ENCODE assay signal across 1 cellular context in the genomic region with DNA sequence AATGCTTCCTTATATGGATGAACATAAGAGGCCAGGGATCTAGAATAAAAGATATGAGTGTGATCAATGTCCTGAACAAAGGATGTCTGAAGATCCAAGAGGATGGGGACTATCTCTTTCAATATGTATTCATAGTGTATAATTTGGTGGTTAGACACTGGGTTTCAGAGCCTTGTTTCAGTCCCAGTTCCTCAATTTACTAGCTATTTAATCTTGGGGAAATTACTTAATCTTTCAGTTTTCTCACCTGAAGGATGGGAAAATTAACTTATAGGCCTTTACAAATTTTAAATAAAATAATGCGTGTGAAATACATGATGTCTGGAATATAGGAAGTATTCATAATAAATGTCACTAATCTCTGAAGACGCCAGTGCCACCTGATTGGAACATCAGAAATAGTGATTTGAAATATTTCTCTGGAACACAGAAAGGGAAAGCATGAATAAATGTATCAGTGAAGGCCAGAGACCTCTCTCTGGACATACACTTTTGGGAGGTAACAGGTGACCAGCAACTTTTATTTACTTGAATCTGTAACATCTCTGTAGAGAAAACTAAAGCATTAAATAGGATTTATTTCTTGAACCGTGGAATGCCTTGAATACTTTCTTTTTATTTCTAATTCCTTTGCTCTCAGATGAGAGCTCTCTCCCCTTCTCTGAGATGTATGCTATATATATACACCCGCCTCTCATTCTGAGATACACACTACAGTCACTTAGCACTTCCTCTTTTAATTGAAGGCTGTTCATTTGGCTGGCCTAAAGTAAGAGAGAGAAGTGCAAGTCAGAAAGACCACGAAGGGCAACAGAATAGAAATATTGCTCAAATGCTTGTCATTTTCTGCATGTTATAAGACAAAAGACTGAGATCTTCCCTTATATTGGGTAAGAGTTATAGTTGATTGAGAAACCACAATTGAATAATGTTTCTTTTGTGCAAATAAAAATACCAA.
TF ChIP-seq lines count a peak whose summit lies in the region.

No MANE protein-coding gene starts in this region.

TF ChIP-seq in K562, 482 proteins besides CTCF, POLR2A, EP300 and RAD21 (continued from another document):
- TF ChIP-seq MBD2 (IDR thresholded peaks at IDR 0.05; ENCODE audit: borderline replicate concordance, low read depth) (no peak), SMARCE1 (IDR thresholded peaks at IDR 0.05) (no peak), SAP30 (IDR thresholded peaks at IDR 0.05; ENCODE audit: borderline replicate concordance, insufficient read depth, low read depth, low read length, poor library complexity, severe bottlenecking) (no peak), TCF7L2 (IDR thresholded peaks at IDR 0.05; ENCODE audit: low read depth, low read length) (no peak), ZBTB26 (CRISPR knock-in tag; IDR thresholded peaks at IDR 0.05) (no peak), ZNF592 (IDR thresholded peaks at IDR 0.05) (peak; percentile 18; the same call in 1 of the 2 replicates), PHB2 (IDR thresholded peaks at IDR 0.05; ENCODE audit: low read depth) (no peak), SPI1 (IDR thresholded peaks at IDR 0.05; ENCODE audit: borderline replicate concordance, low read depth, low read length) (peak; percentile 99), ZNF347 (CRISPR knock-in tag; IDR thresholded peaks at IDR 0.05; ENCODE audit: low read depth) (no peak), KHSRP (IDR thresholded peaks at IDR 0.05) (no peak), BCLAF1 (IDR thresholded peaks at IDR 0.05; ENCODE audit: borderline replicate concordance in 1 of 2, control insufficient read depth in 1 of 2, low read depth in 2 of 2, low read length in 1 of 2) (no peak), KLF13 (tag; IDR thresholded peaks at IDR 0.05; ENCODE audit: borderline replicate concordance, low read depth) (no peak), MAFG (tag; conservative IDR thresholded peaks at IDR 0.05) (no peak), RBM34 (IDR thresholded peaks at IDR 0.05; ENCODE audit: borderline replicate concordance, insufficient read depth, low read length) (no peak), NR4A1 (CRISPR knock-in tag; IDR thresholded peaks at IDR 0.05) (no peak), NR4A1 (tag; IDR thresholded peaks at IDR 0.05) (no peak), CAMTA2 (CRISPR knock-in tag; conservative IDR thresholded peaks at IDR 0.05) (no peak), SRSF7 (optimal IDR thresholded peaks at IDR 0.05; ENCODE audit: low read depth, low read length) (no peak), PHTF2 (CRISPR knock-in tag; IDR thresholded peaks at IDR 0.05) (no peak), POU5F1 (IDR thresholded peaks at IDR 0.05; ENCODE audit: borderline replicate concordance, low read depth, low read length, partially characterized antibody) (no peak), MTA3 (IDR thresholded peaks at IDR 0.05; ENCODE audit: borderline replicate concordance) (no peak), TEAD1 (CRISPR knock-in tag; IDR thresholded peaks at IDR 0.05) (no peak), SOX6 (IDR thresholded peaks at IDR 0.05) (no peak), CC2D1A (IDR thresholded peaks at IDR 0.05) (no peak)
- TF ChIP-seq, protein P1, sequence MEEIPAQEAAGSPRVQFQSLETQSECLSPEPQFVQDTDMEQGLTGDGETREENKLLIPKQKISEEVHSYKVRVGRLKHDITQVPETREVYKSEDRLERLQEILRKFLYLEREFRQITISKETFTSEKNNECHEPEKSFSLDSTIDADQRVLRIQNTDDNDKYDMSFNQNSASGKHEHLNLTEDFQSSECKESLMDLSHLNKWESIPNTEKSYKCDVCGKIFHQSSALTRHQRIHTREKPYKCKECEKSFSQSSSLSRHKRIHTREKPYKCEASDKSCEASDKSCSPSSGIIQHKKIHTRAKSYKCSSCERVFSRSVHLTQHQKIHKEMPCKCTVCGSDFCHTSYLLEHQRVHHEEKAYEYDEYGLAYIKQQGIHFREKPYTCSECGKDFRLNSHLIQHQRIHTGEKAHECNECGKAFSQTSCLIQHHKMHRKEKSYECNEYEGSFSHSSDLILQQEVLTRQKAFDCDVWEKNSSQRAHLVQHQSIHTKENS (CRISPR knock-in tag; IDR thresholded peaks at IDR 0.05) = no peak
- TF ChIP-seq, protein P2, sequence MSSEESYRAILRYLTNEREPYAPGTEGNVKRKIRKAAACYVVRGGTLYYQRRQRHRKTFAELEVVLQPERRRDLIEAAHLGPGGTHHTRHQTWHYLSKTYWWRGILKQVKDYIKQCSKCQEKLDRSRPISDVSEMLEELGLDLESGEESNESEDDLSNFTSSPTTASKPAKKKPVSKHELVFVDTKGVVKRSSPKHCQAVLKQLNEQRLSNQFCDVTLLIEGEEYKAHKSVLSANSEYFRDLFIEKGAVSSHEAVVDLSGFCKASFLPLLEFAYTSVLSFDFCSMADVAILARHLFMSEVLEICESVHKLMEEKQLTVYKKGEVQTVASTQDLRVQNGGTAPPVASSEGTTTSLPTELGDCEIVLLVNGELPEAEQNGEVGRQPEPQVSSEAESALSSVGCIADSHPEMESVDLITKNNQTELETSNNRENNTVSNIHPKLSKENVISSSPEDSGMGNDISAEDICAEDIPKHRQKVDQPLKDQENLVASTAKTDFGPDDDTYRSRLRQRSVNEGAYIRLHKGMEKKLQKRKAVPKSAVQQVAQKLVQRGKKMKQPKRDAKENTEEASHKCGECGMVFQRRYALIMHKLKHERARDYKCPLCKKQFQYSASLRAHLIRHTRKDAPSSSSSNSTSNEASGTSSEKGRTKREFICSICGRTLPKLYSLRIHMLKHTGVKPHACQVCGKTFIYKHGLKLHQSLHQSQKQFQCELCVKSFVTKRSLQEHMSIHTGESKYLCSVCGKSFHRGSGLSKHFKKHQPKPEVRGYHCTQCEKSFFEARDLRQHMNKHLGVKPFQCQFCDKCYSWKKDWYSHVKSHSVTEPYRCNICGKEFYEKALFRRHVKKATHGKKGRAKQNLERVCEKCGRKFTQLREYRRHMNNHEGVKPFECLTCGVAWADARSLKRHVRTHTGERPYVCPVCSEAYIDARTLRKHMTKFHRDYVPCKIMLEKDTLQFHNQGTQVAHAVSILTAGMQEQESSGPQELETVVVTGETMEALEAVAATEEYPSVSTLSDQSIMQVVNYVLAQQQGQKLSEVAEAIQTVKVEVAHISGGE (CRISPR knock-in tag; IDR thresholded peaks at IDR 0.05) = 0 out of 6 replicates have a peak, but pooled peaks of 1 of the 3 experiments have one; percentile 40
- TF ChIP-seq, protein P3, sequence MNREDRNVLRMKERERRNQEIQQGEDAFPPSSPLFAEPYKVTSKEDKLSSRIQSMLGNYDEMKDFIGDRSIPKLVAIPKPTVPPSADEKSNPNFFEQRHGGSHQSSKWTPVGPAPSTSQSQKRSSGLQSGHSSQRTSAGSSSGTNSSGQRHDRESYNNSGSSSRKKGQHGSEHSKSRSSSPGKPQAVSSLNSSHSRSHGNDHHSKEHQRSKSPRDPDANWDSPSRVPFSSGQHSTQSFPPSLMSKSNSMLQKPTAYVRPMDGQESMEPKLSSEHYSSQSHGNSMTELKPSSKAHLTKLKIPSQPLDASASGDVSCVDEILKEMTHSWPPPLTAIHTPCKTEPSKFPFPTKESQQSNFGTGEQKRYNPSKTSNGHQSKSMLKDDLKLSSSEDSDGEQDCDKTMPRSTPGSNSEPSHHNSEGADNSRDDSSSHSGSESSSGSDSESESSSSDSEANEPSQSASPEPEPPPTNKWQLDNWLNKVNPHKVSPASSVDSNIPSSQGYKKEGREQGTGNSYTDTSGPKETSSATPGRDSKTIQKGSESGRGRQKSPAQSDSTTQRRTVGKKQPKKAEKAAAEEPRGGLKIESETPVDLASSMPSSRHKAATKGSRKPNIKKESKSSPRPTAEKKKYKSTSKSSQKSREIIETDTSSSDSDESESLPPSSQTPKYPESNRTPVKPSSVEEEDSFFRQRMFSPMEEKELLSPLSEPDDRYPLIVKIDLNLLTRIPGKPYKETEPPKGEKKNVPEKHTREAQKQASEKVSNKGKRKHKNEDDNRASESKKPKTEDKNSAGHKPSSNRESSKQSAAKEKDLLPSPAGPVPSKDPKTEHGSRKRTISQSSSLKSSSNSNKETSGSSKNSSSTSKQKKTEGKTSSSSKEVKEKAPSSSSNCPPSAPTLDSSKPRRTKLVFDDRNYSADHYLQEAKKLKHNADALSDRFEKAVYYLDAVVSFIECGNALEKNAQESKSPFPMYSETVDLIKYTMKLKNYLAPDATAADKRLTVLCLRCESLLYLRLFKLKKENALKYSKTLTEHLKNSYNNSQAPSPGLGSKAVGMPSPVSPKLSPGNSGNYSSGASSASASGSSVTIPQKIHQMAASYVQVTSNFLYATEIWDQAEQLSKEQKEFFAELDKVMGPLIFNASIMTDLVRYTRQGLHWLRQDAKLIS (CRISPR knock-in tag; IDR thresholded peaks at IDR 0.05) = no peak
TF ChIP-seq in K562: peak in this region for 6.
